ENCODE assay signal across 8 cellular contexts in genomic region chr16:678858-679807, GRCh38. TPM values are rescaled to one million over a fixed set of nuclear protein-coding genes. Genes with fewer than 3 reads are reported as not detected.
DNase-seq lines count a peak whose midpoint lies in the region; ATAC-seq and TF ChIP-seq lines count a peak whose summit lies in the region.

No MANE protein-coding gene starts in this region.

- no peaks in the 10 kb centered on the region for H3K27me3 ChIP-seq in Loucy (ENCODE audit: insufficient read depth, low read length, poor library complexity, severe bottlenecking)
- no peaks in the 10 kb centered on the region for H3K27me3 ChIP-seq in layer of hippocampus (ENCODE audit: control insufficient read depth, insufficient read depth, low read length)

- H3K9me3 Mint-ChIP-seq in T-cell (no peaks in the 10 kb centered on the region), chondrocyte (ENCODE audit: low read depth) (no peaks in the 10 kb centered on the region)

- no peaks in the 10 kb centered on the region for H3K36me3 ChIP-seq in Loucy (ENCODE audit: insufficient read depth, low read length)

- H3K4me3 ChIP-seq in Loucy (ENCODE audit: low read length, poor library complexity, severe bottlenecking): peak overlapping the region; percentile 60

- H3K9ac ChIP-seq in Loucy (ENCODE audit: low read depth, low read length, poor library complexity, severe bottlenecking): no peak overlapping the region

- H3K4me3 Mint-ChIP-seq in T-cell (peak overlapping the region; percentile 72 to 79 (median 77)), chondrocyte (ENCODE audit: unreplicated experiment) (peak overlapping the region; percentile 76)

- TF ChIP-seq CTCF in GM10248 (IDR thresholded peaks at IDR 0.05; ENCODE audit: control extremely low read depth, extremely low read depth, low read depth, missing control alignments): no peak
- no peak for TF ChIP-seq CTCF in Loucy (conservative IDR thresholded peaks at IDR 0.05; ENCODE audit: low read length)
- no peak for TF ChIP-seq CTCF in chondrocyte (IDR thresholded peaks at IDR 0.05)

- CTCF ChIA-PET in GM10248 (lab: Yijun Ruan, JAX) (interaction anchor here (1.2 to 4.6 kb wide), 2 partner anchors 11 to 42 kb away, joined by 3 to 28 read pairs; partner anchors contain the start of genes ANTKMT and RHOT2), T-cell (lab: Charles Lee) (interaction anchor here in 1 of 2 donors (0.6 kb wide), 1 partner anchor 96 kb away, joined by 4 read pairs; no protein-coding TSS in a partner anchor)

- peak overlapping the region; percentile 66 for H3K4me2 ChIP-seq in Loucy (ENCODE audit: low read depth, low read length, poor library complexity, severe bottlenecking)

- ATAC-seq in T-cell (replicated peaks in 1 of 4) (peak in 3 of 4 experiments; percentile 3 to 14 (median 4)), GM21381 (IDR thresholded peaks at IDR 0.05; ENCODE audit: unreplicated experiment) (no peak), HG03159 (IDR thresholded peaks at IDR 0.05; ENCODE audit: unreplicated experiment) (no peak)

- H3K36me3 Mint-ChIP-seq in T-cell: peaks cover 4% of the 10 kb centered on the region
- peaks cover 8% of the 10 kb centered on the region for H3K36me3 Mint-ChIP-seq in chondrocyte (ENCODE audit: low read depth)

- POLR2A ChIA-PET in GM10248 (lab: Yijun Ruan, JAX): interaction anchor here (0.8 kb wide), 1 partner anchor 10 kb away, joined by 3 read pairs; no protein-coding TSS in a partner anchor
- POLR2A ChIA-PET in T-cell (lab: Charles Lee): interaction anchor here (0.5 to 0.6 kb wide), 2 partner anchors 10 to 294 kb away, joined by 4 to 5 read pairs; no protein-coding TSS in a partner anchor

- no peaks in the 10 kb centered on the region for H3F3A ChIP-seq in Loucy (ENCODE audit: low read depth)

- H3K79me2 ChIP-seq in Loucy (ENCODE audit: insufficient read depth, low read length): peaks cover 16% of the 10 kb centered on the region; the same call in 1 of the 2 replicates

- DNase-seq in GM10248 (ENCODE audit: extremely low spot score): peak; percentile 54
- peak in 20 of 34 experiments; percentile 24 to 51 (median 35) for DNase-seq in T-cell
- DNase-seq in chondrocyte (ENCODE audit: low spot score): no peak
- peak; percentile 70 for DNase-seq in stimulated activated CD4-positive, alpha-beta T cell treated with anti-CD3 and anti-CD28 coated beads, Interleukin-15, amount 100 ng/mL, for 24 hours

- H3K27me3 Mint-ChIP-seq in T-cell: peaks cover 0 to 6% of the 10 kb centered on the region in 2 donors
- H3K27me3 Mint-ChIP-seq in chondrocyte (ENCODE audit: low read depth): no peaks in the 10 kb centered on the region

- peak overlapping the region; percentile 88 for H3K27ac ChIP-seq in layer of hippocampus (ENCODE audit: low read depth, low read length)

- H3K4me1 Mint-ChIP-seq in T-cell (peaks cover 12 to 44% (median 43%) of the 10 kb centered on the region in 3 donors), chondrocyte (ENCODE audit: low read depth) (peaks cover 41% of the 10 kb centered on the region)

- peaks cover 4% of the 10 kb centered on the region for H3K4me1 ChIP-seq in Loucy (ENCODE audit: insufficient read depth, low read length, poor library complexity, severe bottlenecking)

- H3K9me2 ChIP-seq in Loucy (replicated peaks; ENCODE audit: low read depth, low read length): no peaks in the 10 kb centered on the region

- H2AFZ ChIP-seq in Loucy (ENCODE audit: low read length): no peak overlapping the region

- H4K20me1 ChIP-seq in Loucy (ENCODE audit: insufficient read depth, low read length, poor library complexity, severe bottlenecking): peaks cover 2% of the 10 kb centered on the region

- no peaks in the 10 kb centered on the region for H3K9me3 ChIP-seq in Loucy (ENCODE audit: insufficient read depth, low read depth, low read length)

- H3K27ac Mint-ChIP-seq in T-cell (peak overlapping the region; percentile 74), chondrocyte (ENCODE audit: unreplicated experiment) (peak overlapping the region; percentile 93)

RNA-seq across cellular contexts. Expression of gene STUB1, which starts 1.1 kb away (rescaled TPM):
- total RNA-seq in T-cell (100 to 1,000 TPM in 3 of 5 donors, 10 to 100 TPM in 2; 67.3 to 119 (median 114) TPM), chondrocyte (89.7 to 139 TPM (median 96.1 TPM) in 3 replicates)

RNA-seq across cellular contexts. Expression of gene RHBDL1, which starts 3.7 kb away (rescaled TPM):
- 1 to 10 TPM; 2.0 to 3.6 (median 2.5) TPM for total RNA-seq in T-cell
- 1.9 to 3.5 TPM (median 3.0 TPM) in 3 replicates for total RNA-seq in chondrocyte

RNA-seq across cellular contexts. Expression of gene JMJD8, which starts 5.0 kb away (rescaled TPM):
- total RNA-seq in T-cell (10 to 100 TPM; 27.3 to 54.4 (median 49.1) TPM), chondrocyte (38.8 to 56.5 TPM (median 39.2 TPM) in 3 replicates)

RNA-seq across cellular contexts. Expression of gene WDR24, which starts 11.1 kb away (rescaled TPM):
- total RNA-seq in T-cell (10 to 100 TPM; 10.7 to 22.4 (median 18.4) TPM), chondrocyte (12.6 to 17.7 TPM (median 13.7 TPM) in 3 replicates)

RNA-seq across cellular contexts. Expression of gene RHOT2, which starts 11.2 kb away (rescaled TPM):
- total RNA-seq in T-cell: 100 to 1,000 TPM; 181 to 320 (median 286) TPM
- total RNA-seq in chondrocyte: 101 to 109 TPM (median 106 TPM) in 3 replicates

Comparison
In these comparisons a context has a peak if more than half of its experiments do, and no peak if none do; other contexts are left out.
1. ATAC-seq: peak in T-cell (3 of 4); none in GM21381 (single experiment) and HG03159 (single experiment).